Comparison of ENCODE assay signal across 10 cellular contexts in the genomic region with DNA sequence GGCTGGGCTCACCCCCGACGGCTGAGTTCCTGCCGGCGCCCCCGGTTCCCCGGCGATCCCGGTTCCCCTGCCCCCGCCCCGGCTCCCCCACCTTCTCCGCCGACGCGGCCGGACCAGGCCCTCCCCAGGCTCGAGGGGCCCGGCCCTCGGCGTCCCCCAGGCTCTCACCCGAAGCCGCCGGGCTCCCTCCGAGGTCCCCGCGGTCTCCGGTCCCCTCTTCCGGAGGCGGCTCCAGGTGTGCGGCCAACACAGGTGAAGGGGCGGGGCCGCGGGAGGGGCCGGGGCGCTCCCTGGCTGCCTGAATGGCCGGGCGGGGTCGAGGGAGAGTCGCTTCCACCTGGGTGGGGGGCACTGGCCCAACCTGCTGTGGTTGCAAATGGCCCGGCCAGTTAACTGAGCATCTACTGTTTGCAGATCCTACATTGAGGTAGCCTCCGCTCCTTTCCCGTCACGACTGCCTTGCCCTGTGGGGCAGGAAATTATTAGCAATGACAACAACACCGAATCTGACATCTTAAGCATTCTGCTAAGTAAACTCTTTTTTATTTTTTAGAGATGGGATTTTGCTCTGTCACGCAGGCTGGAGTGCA. TPM values are rescaled to one million over a fixed set of nuclear protein-coding genes. Genes with fewer than 3 reads are reported as not detected.
DNase-seq lines count a peak whose midpoint lies in the region; ATAC-seq and TF ChIP-seq lines count a peak whose summit lies in the region.
"Had no signal": no experiment of that assay in that cellular context is flagged by ENCODE, and none has a peak within 500 bp of the region (broad histone marks: within the 10 kb centered on the region; RNA-seq: fewer than 3 reads in every experiment).

A gene with protein sequence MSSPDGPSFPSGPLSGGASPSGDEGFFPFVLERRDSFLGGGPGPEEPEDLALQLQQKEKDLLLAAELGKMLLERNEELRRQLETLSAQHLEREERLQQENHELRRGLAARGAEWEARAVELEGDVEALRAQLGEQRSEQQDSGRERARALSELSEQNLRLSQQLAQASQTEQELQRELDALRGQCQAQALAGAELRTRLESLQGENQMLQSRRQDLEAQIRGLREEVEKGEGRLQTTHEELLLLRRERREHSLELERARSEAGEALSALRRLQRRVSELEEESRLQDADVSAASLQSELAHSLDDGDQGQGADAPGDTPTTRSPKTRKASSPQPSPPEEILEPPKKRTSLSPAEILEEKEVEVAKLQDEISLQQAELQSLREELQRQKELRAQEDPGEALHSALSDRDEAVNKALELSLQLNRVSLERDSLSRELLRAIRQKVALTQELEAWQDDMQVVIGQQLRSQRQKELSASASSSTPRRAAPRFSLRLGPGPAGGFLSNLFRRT (minus strand): TSS at position 219 of the 590 bp plus-strand sequence. CDS start 1,448 bp downstream, outside the sequence.

- no peaks in the 10 kb centered on the region for H3K27me3 Mint-ChIP-seq in Calu3 (ENCODE audit: unreplicated experiment)

- no peak within 1 kb of the TSS for H2AFZ ChIP-seq in KMS-11 (ENCODE audit: low read depth)

- peak within 1 kb of the TSS; percentile 74 for H3K4me3 Mint-ChIP-seq in Calu3 (ENCODE audit: low read depth, unreplicated experiment)

- ATAC-seq in GM18861 (IDR thresholded peaks at IDR 0.05; ENCODE audit: unreplicated experiment) (no peak), HG03045 (IDR thresholded peaks at IDR 0.05; ENCODE audit: unreplicated experiment) (no peak)

- DNase-seq in Calu3 (peak; percentile 86), epithelial cell of prostate (ENCODE audit: low read depth, low spot score) (no peak), T-helper 2 cell (no peak)
- DNase-seq in activated effector memory CD4-positive, alpha-beta T cell treated with Interleukin-2 at 50 U/mL for 16 hours = no peak
- DNase-seq: activated CD4-positive, alpha-beta T cell treated with anti-CD3 and anti-CD28 coated beads for 48 hours; aorta had no signal

- intact Hi-C loops in Calu3 (cut with micrococcal nuclease; ENCODE audit: unreplicated experiment) = no loop called here

- CTCF ChIA-PET in Calu3 (lab: Charles Lee) = no interaction called here

- H3K4me1 Mint-ChIP-seq in Calu3 (ENCODE audit: low read depth, unreplicated experiment) = peaks cover 9% of the 10 kb centered on the region

- H3K27me3 ChIP-seq in KMS-11 (ENCODE audit: insufficient read depth, low read depth) (peaks cover 92% of the 10 kb centered on the region), neutrophil (peaks cover 91% of the 10 kb centered on the region)

- no peak within 1 kb of the TSS for H3K9ac ChIP-seq in KMS-11

- peak within 1 kb of the TSS; percentile 27; the same call in 1 of the 2 replicates for H3K4me2 ChIP-seq in KMS-11

- H3K79me2 ChIP-seq in KMS-11 (ENCODE audit: insufficient read depth, low read depth) = no peaks in the 10 kb centered on the region

- H3K36me3 ChIP-seq in KMS-11 (ENCODE audit: insufficient read depth) (no peaks in the 10 kb centered on the region), neutrophil (peaks cover 11% of the 10 kb centered on the region)

- peak within 1 kb of the TSS; percentile 38 for H3K27ac Mint-ChIP-seq in Calu3 (ENCODE audit: unreplicated experiment)

- H3K36me3 Mint-ChIP-seq in Calu3 (ENCODE audit: insufficient read depth, unreplicated experiment) = peaks cover 40% of the 10 kb centered on the region

- H3K4me1 ChIP-seq in KMS-11 (ENCODE audit: low read depth, poor library complexity, severe bottlenecking) (peaks cover 21% of the 10 kb centered on the region), neutrophil (ENCODE audit: control insufficient read depth in 1 of 2, insufficient read depth in 1 of 2, low read depth in 1 of 2, low read length in 1 of 2) (peaks cover 53 to 62% of the 10 kb centered on the region in 2 experiments)

- H3K9me3 ChIP-seq in neutrophil = no peaks in the 10 kb centered on the region

- no TSS peak for BruUV-seq in Calu3 (replicated peaks; lab: Mats Ljungman, UMichigan)

- H3K27ac ChIP-seq in KMS-11 (no peak within 1 kb of the TSS), epithelial cell of prostate (peak within 1 kb of the TSS; percentile 49), neutrophil (peak within 1 kb of the TSS; percentile 18)

- H3K4me3 ChIP-seq in KMS-11 (IDR thresholded peaks at IDR 0.05; ENCODE audit: insufficient read depth, low read depth, low read length) (no peak within 1 kb of the TSS), neutrophil (ENCODE audit: low read depth in 1 of 2, low read length in 1 of 2) (peak within 1 kb of the TSS; percentile 54 to 69)

- H3K9me3 Mint-ChIP-seq in Calu3 (ENCODE audit: low read depth, unreplicated experiment) = no peaks in the 10 kb centered on the region

- TF ChIP-seq CTCF in Calu3 (IDR thresholded peaks at IDR 0.05; ENCODE audit: unreplicated experiment) (no peak), KMS-11 (conservative IDR thresholded peaks at IDR 0.05; ENCODE audit: low read depth, low read length) (no peak), neutrophil (IDR thresholded peaks at IDR 0.05) (no peak)

- H4K20me1 ChIP-seq in KMS-11 (ENCODE audit: insufficient read depth) = no peaks in the 10 kb centered on the region

RNA-seq across cellular contexts. Expression of the gene that starts here (rescaled TPM):
- total RNA-seq in Calu3 (2022) = 59.4 and 70.9 TPM in 2 replicates
